8 cellular contexts compared by ENCODE assay signal in the genomic region with DNA sequence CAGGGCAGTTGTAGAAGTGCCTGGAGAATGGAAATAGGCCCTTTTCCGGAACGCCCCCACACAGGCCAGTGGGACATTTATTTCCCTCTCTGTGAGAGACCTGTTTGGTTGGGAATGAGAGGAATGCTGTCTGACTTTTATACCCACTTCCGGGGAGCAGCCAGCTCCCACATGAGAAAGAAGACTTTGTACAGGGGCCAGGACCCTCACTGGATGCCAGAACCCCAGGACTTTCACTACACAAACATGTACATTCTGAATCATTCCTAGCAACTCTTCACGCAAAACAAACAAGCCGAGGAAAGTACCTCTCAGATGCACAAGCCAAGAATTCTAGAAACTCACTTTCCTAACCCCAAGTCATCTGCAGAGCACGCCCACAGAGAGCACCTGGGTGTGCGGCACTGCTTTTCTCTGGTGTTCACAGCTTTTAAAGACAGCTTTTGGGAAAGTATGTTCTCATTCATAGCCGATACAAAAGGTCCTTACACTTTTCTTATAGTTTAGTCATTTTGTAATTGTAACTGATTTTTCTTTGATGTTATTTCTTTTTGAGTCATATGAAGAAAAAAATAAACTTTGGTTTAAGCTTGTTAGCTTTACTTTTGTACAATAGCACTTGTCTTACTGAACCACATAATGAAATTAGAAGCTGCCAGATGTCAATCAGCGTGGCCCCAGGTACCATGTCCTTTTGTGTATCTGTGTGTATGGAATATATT.
A peak's percentile ranks its signal among the peaks of the same experiment; 100 is the strongest.
DNase-seq lines count a peak whose midpoint lies in the region; ATAC-seq and TF ChIP-seq lines count a peak whose summit lies in the region.

No MANE protein-coding gene starts in this region.

- DNase-seq in NCI-H748 (lab: John Stamatoyannopoulos, UW; ENCODE audit: unreplicated experiment) (peak; percentile 57), fibroblast of the aortic adventitia (ENCODE audit: low read depth) (peak; percentile 44), SW 1271 (lab: John Stamatoyannopoulos, UW) (no peak), type B pancreatic cell (ENCODE audit: extremely low spot score, unreplicated experiment) (no peak), HuH-7.5 (ENCODE audit: low spot score) (no peak), NK-92 (lab: John Stamatoyannopoulos, UW; ENCODE audit: unreplicated experiment) (no peak)

- peak overlapping the region; percentile 73 for H3K27ac ChIP-seq in ACC112 (ENCODE audit: low read depth, low read length)

- H3K36me3 ChIP-seq in ACC112 (ENCODE audit: insufficient read depth, low read length): no peaks in the 10 kb centered on the region

- no peak overlapping the region for H3K27ac Mint-ChIP-seq in type B pancreatic cell

- H3K79me2 ChIP-seq in ACC112 (ENCODE audit: control insufficient read depth, insufficient read depth, low read length, unreplicated experiment): no peaks in the 10 kb centered on the region

- H3K4me1 ChIP-seq in ACC112 (ENCODE audit: control insufficient read depth, insufficient read depth, low read length, unreplicated experiment): peaks cover 13% of the 10 kb centered on the region

- no peaks in the 10 kb centered on the region for H3K36me3 Mint-ChIP-seq in type B pancreatic cell

- peaks cover 4% of the 10 kb centered on the region for H3K4me1 Mint-ChIP-seq in type B pancreatic cell (ENCODE audit: unreplicated experiment)

- no peak for TF ChIP-seq CTCF in fibroblast of the aortic adventitia (IDR thresholded peaks at IDR 0.05; ENCODE audit: insufficient read depth, low read length)
- TF ChIP-seq CTCF in type B pancreatic cell (conservative IDR thresholded peaks at IDR 0.05): no peak

- ATAC-seq in GM21390 (IDR thresholded peaks at IDR 0.05; ENCODE audit: unreplicated experiment): peak; percentile 92

- no peaks in the 10 kb centered on the region for H3K27me3 Mint-ChIP-seq in type B pancreatic cell

- no peaks in the 10 kb centered on the region for H3K27me3 ChIP-seq in ACC112 (ENCODE audit: insufficient read depth, low read length)

- no peak overlapping the region for H3K4me3 ChIP-seq in ACC112 (ENCODE audit: low read depth, low read length)
- no peak overlapping the region for H3K4me3 ChIP-seq in fibroblast of the aortic adventitia (ENCODE audit: low read depth, low read length)

- no peak overlapping the region for H3K4me3 Mint-ChIP-seq in type B pancreatic cell

- peak overlapping the region; percentile 38 for H2AFZ ChIP-seq in ACC112 (ENCODE audit: low read length, unreplicated experiment)

- no peaks in the 10 kb centered on the region for H3K9me3 Mint-ChIP-seq in type B pancreatic cell

Comparison
In these comparisons a context has a peak if more than half of its experiments do, and no peak if none do; other contexts are left out.
1. DNase-seq: peak in NCI-H748 (single experiment) and fibroblast of the aortic adventitia (single experiment); none in SW 1271 (0 of 2), type B pancreatic cell (single experiment), HuH-7.5 (single experiment) and NK-92 (single experiment).